ENCODE assay signal across 1 cellular context in genomic region chr13:75549262-75550158, GRCh38.
TF ChIP-seq lines count a peak whose summit lies in the region.

Gene UCHL3, plus strand, starts transcription at chr13:75549791. Its CDS starts 30 bp downstream, at chr13:75549821.

TF ChIP-seq in SK-N-SH, 30 proteins besides CTCF, POLR2A, EP300 and RAD21 (continued from another document):
- 0 out of 2 replicates have a peak, but pooled peaks have one; percentile 2 for TF ChIP-seq REST (IDR thresholded peaks at IDR 0.05; ENCODE audit: low read depth, low read length)
